In genomic region chr10:4775808-4776207, GRCh38 we compare ENCODE assay signal across 17 cellular contexts. TPM values are rescaled to one million over a fixed set of nuclear protein-coding genes. Genes with fewer than 3 reads are reported as not detected.
DNase-seq lines count a peak whose midpoint lies in the region; ATAC-seq, FAIRE-seq and TF ChIP-seq lines count a peak whose summit lies in the region.
"Had no signal": no experiment of that assay in that cellular context is flagged by ENCODE, and none has a peak within 500 bp of the region (broad histone marks: within the 10 kb centered on the region; RNA-seq: fewer than 3 reads in every experiment).

No MANE protein-coding gene starts in this region.

- H3K36me3 ChIP-seq in small intestine (ENCODE audit: control insufficient read depth in 2 of 2, insufficient read depth in 2 of 2, low read length in 2 of 2) (no peaks in the 10 kb centered on the region), OCI-LY7 (ENCODE audit: insufficient read depth, low read length) (no peaks in the 10 kb centered on the region)
- H3K36me3 ChIP-seq: gastroesophageal sphincter had no signal

- POLR2A ChIA-PET in OCI-LY7 (lab: Charles Lee): no interaction called here

- no peak overlapping the region for H2AFZ ChIP-seq in OCI-LY7 (ENCODE audit: low read length)

- no peak for TF ChIP-seq CTCF in astrocyte of the spinal cord (IDR thresholded peaks at IDR 0.05; ENCODE audit: low read depth, low read length)
- no peak for TF ChIP-seq CTCF in OCI-LY7 (conservative IDR thresholded peaks at IDR 0.05; ENCODE audit: low read length)

- no peak overlapping the region for H3K4me2 ChIP-seq in OCI-LY7 (ENCODE audit: low read length)

- no peak overlapping the region for H3K4me3 ChIP-seq in astrocyte of the spinal cord (ENCODE audit: low read depth, low read length)
- H3K4me3 ChIP-seq in small intestine (ENCODE audit: low read depth in 1 of 2, low read length in 2 of 2): no peak overlapping the region
- no peak overlapping the region for H3K4me3 ChIP-seq in OCI-LY7 (ENCODE audit: low read depth, low read length, poor library complexity, severe bottlenecking)
- H3K4me3 ChIP-seq: gastroesophageal sphincter had no signal

- 81 to 86% (median 85%) methylated on average over 2 of the region's 2 CpGs for WGBS in small intestine, 3 donors

- H3K9me3 ChIP-seq in small intestine (ENCODE audit: control insufficient read depth, low read depth): no peaks in the 10 kb centered on the region
- no peaks in the 10 kb centered on the region for H3K9me3 ChIP-seq in OCI-LY7 (ENCODE audit: low read length)
- H3K9me3 ChIP-seq: gastroesophageal sphincter had no signal

- in situ Hi-C loops in astrocyte of the spinal cord (cut with HindIII; ENCODE audit: low sequenced_read_pairs): no loop called here

- no peaks in the 10 kb centered on the region for H3K27me3 ChIP-seq in small intestine (ENCODE audit: control insufficient read depth in 2 of 2, insufficient read depth in 2 of 2, low read length in 2 of 2)
- H3K27me3 ChIP-seq: gastroesophageal sphincter had no signal

- H4K20me1 ChIP-seq in OCI-LY7 (ENCODE audit: insufficient read depth, low read length): no peaks in the 10 kb centered on the region

- CTCF ChIA-PET in OCI-LY7 (lab: Charles Lee; ENCODE audit: unreplicated experiment): no interaction called here

- intact Hi-C loops in OCI-LY7 (cut with micrococcal nuclease; ENCODE audit: unreplicated experiment): no loop called here

- peak; percentile 82 for DNase-seq in ELR (ENCODE audit: low read depth)
- peak; percentile 64 for DNase-seq in astrocyte of the spinal cord (ENCODE audit: low read depth, low spot score)
- peak; percentile 70 for DNase-seq in myocyte (ENCODE audit: low read depth)
- DNase-seq in small intestine: no peak
- no peak for DNase-seq in OCI-LY7 (ENCODE audit: low spot score)
- DNase-seq: activated gamma-delta T cell, Calu3, kidney, NCI-H1048, SHP77 treated with DMSO at 0.1 percent for 48 hours, trophoblast cell had no signal

- H3K4me1 ChIP-seq in small intestine (ENCODE audit: control insufficient read depth in 2 of 2, insufficient read depth in 1 of 2, low read depth in 1 of 2, low read length in 1 of 2): no peaks in the 10 kb centered on the region
- no peaks in the 10 kb centered on the region for H3K4me1 ChIP-seq in OCI-LY7 (ENCODE audit: insufficient read depth, low read length, poor library complexity, severe bottlenecking)

- BruUV-seq in OCI-LY7 (replicated peaks; lab: Mats Ljungman, UMichigan): no TSS peak

- FAIRE-seq in small intestine (lab: Jason Lieb, UNC): no peak
- FAIRE-seq: colon, kidney had no signal

- H3K79me2 ChIP-seq in OCI-LY7 (ENCODE audit: insufficient read depth, low read depth, low read length): no peaks in the 10 kb centered on the region

- H3K27ac ChIP-seq in small intestine (ENCODE audit: low read depth in 1 of 2, low read length in 1 of 2) (no peak overlapping the region), OCI-LY7 (ENCODE audit: low read depth, low read length, poor library complexity, severe bottlenecking) (no peak overlapping the region)
- H3K27ac ChIP-seq: gastroesophageal sphincter had no signal

- no peaks in the 10 kb centered on the region for H3K9me2 ChIP-seq in OCI-LY7 (ENCODE audit: insufficient read depth, low read length)

- ATAC-seq in HG02884 (IDR thresholded peaks at IDR 0.05; ENCODE audit: unreplicated experiment) (peak; percentile 19), HG03159 (IDR thresholded peaks at IDR 0.05; ENCODE audit: unreplicated experiment) (no peak), HG03135 (IDR thresholded peaks at IDR 0.05; ENCODE audit: unreplicated experiment) (no peak)
- ATAC-seq: gastroesophageal sphincter had no signal

RNA-seq across cellular contexts. Expression of gene AKR1E2, which starts 50.2 kb away (rescaled TPM):
- not detected in 2 replicates for total RNA-seq in myocyte
- polyA plus RNA-seq in myocyte (2012): not detected
- 1 to 10 TPM in 1 of 3 donors, under 1 TPM in 1, not detected in 1; 0.89 to 3.2 TPM for polyA plus RNA-seq in small intestine
- not detected in 2 replicates for total RNA-seq in OCI-LY7 (2014; rRNA removed; shearing (Covaris generic))
- total RNA-seq in OCI-LY7 (2022): not detected in 2 replicates
- total RNA-seq: NCI-H460 had no signal

Comparison
In these comparisons a context has a peak if more than half of its experiments do, and no peak if none do; other contexts are left out.
1. DNase-seq: peak in ELR (single experiment), astrocyte of the spinal cord (single experiment) and myocyte (single experiment); none in small intestine (single experiment) and OCI-LY7 (single experiment).